ENCODE assay signal across 8 cellular contexts in genomic region chr7:104217620-104218019, GRCh38.
"Had no signal": no experiment of that assay in that cellular context is flagged by ENCODE, and none has a peak within 500 bp of the region (broad histone marks: within the 10 kb centered on the region; RNA-seq: fewer than 3 reads in every experiment).

No MANE protein-coding gene starts in this region.

- FAIRE-seq: G401.6, GM12878, GM12891, GM12892, GM18507, GM19239 had no signal

- H3K4me3 ChIP-seq: GM12878 had no signal

- ATAC-seq: GM12878 had no signal

- DNase-seq: GDM1, GF-D8 had no signal
